Comparison of ENCODE assay signal across 8 cellular contexts in genomic region chr9:83622814-83623633, GRCh38. TPM values are rescaled to one million over a fixed set of nuclear protein-coding genes. Genes with fewer than 3 reads are reported as not detected.
DNase-seq lines count a peak whose midpoint lies in the region; ATAC-seq and TF ChIP-seq lines count a peak whose summit lies in the region.

Gene IDNK (plus strand): TSS chr9:83623143. CDS start chr9:83623172, 29 bp downstream.

- H3K4me3 ChIP-seq in fibroblast of mammary gland (ENCODE audit: control insufficient read depth, low read depth, low read length) (peak within 1 kb of the TSS; percentile 59), stomach (peak within 1 kb of the TSS; percentile 63 to 96 (median 78))

- peaks cover 8 to 37% (median 18%) of the 10 kb centered on the region in 4 donors for H3K4me1 ChIP-seq in stomach

- TF ChIP-seq CTCF in fibroblast of mammary gland (conservative IDR thresholded peaks at IDR 0.05; ENCODE audit: control insufficient read depth, insufficient read depth, low read depth, low read length) (no peak), nephron (IDR thresholded peaks at IDR 0.05; ENCODE audit: unreplicated experiment in 3 of 3) (no peak), stomach (IDR thresholded peaks at IDR 0.05) (no peak)

- intact Hi-C loops in stomach (cut with DNase I; ENCODE audit: low total_unique reads): no loop called here

- no peaks in the 10 kb centered on the region for H3K27me3 Mint-ChIP-seq in activated T-helper 17 cell treated with anti-CD3 and anti-CD28 coated beads, Interleukin-2, amount 50 U/mL, for 72 hours
- peaks cover 15% of the 10 kb centered on the region for H3K27me3 Mint-ChIP-seq in nephron (ENCODE audit: low read depth)

- peak within 1 kb of the TSS; percentile 88 for H3K27ac Mint-ChIP-seq in activated T-helper 17 cell treated with anti-CD3 and anti-CD28 coated beads, Interleukin-2, amount 50 U/mL, for 72 hours
- H3K27ac Mint-ChIP-seq in nephron: peak within 1 kb of the TSS; percentile 95 to 96 (median 96)

- H3K4me1 Mint-ChIP-seq in activated T-helper 17 cell treated with anti-CD3 and anti-CD28 coated beads, Interleukin-2, amount 50 U/mL, for 72 hours: peaks cover 15% of the 10 kb centered on the region
- peaks cover 21% of the 10 kb centered on the region for H3K4me1 Mint-ChIP-seq in nephron

- WGBS in stomach, 5 donors: 0 to 1% (median 1%) methylated on average over 41 to 89 of the region's 89 CpGs

- peak within 1 kb of the TSS; percentile 90 to 97 (median 92) for H3K27ac ChIP-seq in stomach

- H3K9me3 ChIP-seq in stomach: no peaks in the 10 kb centered on the region

- H3K27me3 ChIP-seq in stomach: no peaks in the 10 kb centered on the region

- peaks cover 8% of the 10 kb centered on the region for H3K36me3 Mint-ChIP-seq in activated T-helper 17 cell treated with anti-CD3 and anti-CD28 coated beads, Interleukin-2, amount 50 U/mL, for 72 hours (ENCODE audit: low read depth)
- peaks cover 6% of the 10 kb centered on the region for H3K36me3 Mint-ChIP-seq in nephron (ENCODE audit: low read depth)

- DNase-seq in COR-L47 (lab: John Stamatoyannopoulos, UW) (peak; percentile 79), OCI-M1 (lab: John Stamatoyannopoulos, UW) (peak; percentile 83), fibroblast of mammary gland (ENCODE audit: low read depth) (peak; percentile 49), stomach (peak; percentile 66)

- no peak for TF ChIP-seq POLR2A in stomach (IDR thresholded peaks at IDR 0.05)

- peaks cover 0 to 15% (median 8%) of the 10 kb centered on the region in 4 donors for H3K36me3 ChIP-seq in stomach

- peak within 1 kb of the TSS; percentile 79 for H3K4me3 Mint-ChIP-seq in activated T-helper 17 cell treated with anti-CD3 and anti-CD28 coated beads, Interleukin-2, amount 50 U/mL, for 72 hours
- peak within 1 kb of the TSS; percentile 89 to 96 (median 96) for H3K4me3 Mint-ChIP-seq in nephron

- H3K9me3 Mint-ChIP-seq in activated T-helper 17 cell treated with anti-CD3 and anti-CD28 coated beads, Interleukin-2, amount 50 U/mL, for 72 hours: no peaks in the 10 kb centered on the region
- no peaks in the 10 kb centered on the region for H3K9me3 Mint-ChIP-seq in nephron

- ATAC-seq in GM19438 (IDR thresholded peaks at IDR 0.05; ENCODE audit: low read depth, unreplicated experiment) (peak; percentile 71), HG03558 (IDR thresholded peaks at IDR 0.05; ENCODE audit: extremely low read depth, unreplicated experiment) (peak; percentile 66)
- ATAC-seq in activated T-helper 17 cell treated with anti-CD3 and anti-CD28 coated beads, Interleukin-2, amount 50 U/mL, for 72 hours (replicated peaks): peak; percentile 88

- TF ChIP-seq EP300 in stomach (IDR thresholded peaks at IDR 0.05): no peak

RNA-seq across cellular contexts. Expression of gene IDNK, which starts in this region (rescaled TPM):
- total RNA-seq in activated T-helper 17 cell treated with anti-CD3 and anti-CD28 coated beads, Interleukin-2, amount 50 U/mL, for 72 hours: 1 to 10 TPM; 2.9 to 3.5 TPM
- 10 to 100 TPM in 1 of 5 donors, 1 to 10 TPM in 3, not detected in 1; 2.6 to 24.3 (median 5.1) TPM for total RNA-seq in stomach
- polyA plus RNA-seq in stomach: 10 to 100 TPM in 1 of 3 donors, 1 to 10 TPM in 2; 8.0 to 12.8 (median 9.8) TPM

Comparison
In these comparisons a context has a peak if more than half of its experiments do, and no peak if none do; other contexts are left out.
1. Peak in every context shown above with its lines: DNase-seq, ATAC-seq, H3K4me3 ChIP-seq and H3K27ac ChIP-seq.